ENCODE assay signal across 12 cellular contexts in the genomic region with DNA sequence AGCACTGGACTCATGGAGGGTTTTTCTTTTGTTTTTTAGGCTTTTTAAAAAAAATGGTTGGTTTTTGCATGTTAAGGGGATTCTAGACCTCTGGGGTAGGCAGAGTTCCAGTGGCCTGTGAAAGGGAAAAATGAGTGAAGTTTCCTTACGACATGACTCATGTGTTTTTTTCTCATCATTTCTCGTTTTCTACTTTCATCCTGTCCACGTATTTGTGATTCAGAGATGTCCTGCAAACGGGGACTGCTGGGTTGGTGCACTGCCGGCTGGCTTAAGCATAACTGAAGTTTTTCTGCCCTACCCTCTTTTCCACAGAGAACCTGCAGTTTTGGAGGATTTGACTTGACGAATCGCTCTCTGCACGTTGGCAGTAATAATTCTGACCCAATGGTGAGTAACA.
DNase-seq lines count a peak whose midpoint lies in the region; ATAC-seq and TF ChIP-seq lines count a peak whose summit lies in the region.
"Had no signal": no experiment of that assay in that cellular context is flagged by ENCODE, and none has a peak within 500 bp of the region (broad histone marks: within the 10 kb centered on the region; RNA-seq: fewer than 3 reads in every experiment).

No MANE protein-coding gene starts in this region.

- peaks cover 19% of the 10 kb centered on the region for H3K4me1 Mint-ChIP-seq in activated CD4-positive, alpha-beta T cell treated with anti-CD3 and anti-CD28 coated beads for 36 hours
- H3K4me1 Mint-ChIP-seq in T-helper 17 cell: peaks cover 12% of the 10 kb centered on the region
- H3K4me1 Mint-ChIP-seq in stimulated activated naive CD8-positive, alpha-beta T cell treated with anti-CD3 and anti-CD28 coated beads, Interleukin-15, Interleukin-2, amounts not matched to agents 100 ng/mL and 50 ng/mL, for 24 hours (ENCODE audit: low read depth): peaks cover 28% of the 10 kb centered on the region

- H3K27me3 Mint-ChIP-seq in activated CD4-positive, alpha-beta T cell treated with anti-CD3 and anti-CD28 coated beads for 36 hours: peaks cover 1% of the 10 kb centered on the region
- no peaks in the 10 kb centered on the region for H3K27me3 Mint-ChIP-seq in T-helper 17 cell
- peaks cover 13% of the 10 kb centered on the region for H3K27me3 Mint-ChIP-seq in stimulated activated naive CD8-positive, alpha-beta T cell treated with anti-CD3 and anti-CD28 coated beads, Interleukin-15, Interleukin-2, amounts not matched to agents 100 ng/mL and 50 ng/mL, for 24 hours

- H3K27ac ChIP-seq in RWPE1: no peak overlapping the region
- H3K27ac ChIP-seq: 22Rv1, parathyroid adenoma had no signal

- H3K9me3 Mint-ChIP-seq in activated CD4-positive, alpha-beta T cell treated with anti-CD3 and anti-CD28 coated beads for 36 hours (ENCODE audit: low read depth): no peaks in the 10 kb centered on the region
- no peaks in the 10 kb centered on the region for H3K9me3 Mint-ChIP-seq in stimulated activated naive CD8-positive, alpha-beta T cell treated with anti-CD3 and anti-CD28 coated beads, Interleukin-15, Interleukin-2, amounts not matched to agents 100 ng/mL and 50 ng/mL, for 24 hours

- peak; percentile 69 for ATAC-seq in activated CD4-positive, alpha-beta T cell treated with anti-CD3 and anti-CD28 coated beads for 36 hours
- ATAC-seq in T-helper 17 cell: no peak
- ATAC-seq: esophagus mucosa, GM12878 had no signal

- CTCF ChIA-PET in activated CD4-positive, alpha-beta T cell treated with anti-CD3 and anti-CD28 coated beads for 36 hours (lab: Charles Lee): interaction anchor here (0.8 kb wide), 1 partner anchor 9 kb away, joined by 3 read pairs; no protein-coding TSS in a partner anchor
- CTCF ChIA-PET in RWPE1 (lab: Yijun Ruan, JAX): interaction anchor here (0.7 kb wide), 1 partner anchor 463 kb away, joined by 3 read pairs; no protein-coding TSS in a partner anchor

- H3K27ac Mint-ChIP-seq in activated CD4-positive, alpha-beta T cell treated with anti-CD3 and anti-CD28 coated beads for 36 hours: peak overlapping the region; percentile 84
- no peak overlapping the region for H3K27ac Mint-ChIP-seq in T-helper 17 cell
- peak overlapping the region; percentile 29 for H3K27ac Mint-ChIP-seq in stimulated activated naive CD8-positive, alpha-beta T cell treated with anti-CD3 and anti-CD28 coated beads, Interleukin-15, Interleukin-2, amounts not matched to agents 100 ng/mL and 50 ng/mL, for 24 hours

- intact Hi-C loops in activated CD4-positive, alpha-beta T cell treated with anti-CD3 and anti-CD28 coated beads for 36 hours (cut with DNase I, micrococcal nuclease): no loop called here

- H3K4me3 Mint-ChIP-seq in activated CD4-positive, alpha-beta T cell treated with anti-CD3 and anti-CD28 coated beads for 36 hours: no peak overlapping the region
- peak overlapping the region; percentile 72 for H3K4me3 Mint-ChIP-seq in T-helper 17 cell
- H3K4me3 Mint-ChIP-seq in stimulated activated naive CD8-positive, alpha-beta T cell treated with anti-CD3 and anti-CD28 coated beads, Interleukin-15, Interleukin-2, amounts not matched to agents 100 ng/mL and 50 ng/mL, for 24 hours: no peak overlapping the region

- peak overlapping the region; percentile 47 for H3K4me3 ChIP-seq in fibroblast of pulmonary artery (replicated peaks; ENCODE audit: low read depth, low read length)
- H3K4me3 ChIP-seq: GM12878 had no signal

- POLR2A ChIA-PET in activated CD4-positive, alpha-beta T cell treated with anti-CD3 and anti-CD28 coated beads for 36 hours (lab: Charles Lee): no interaction called here
- POLR2A ChIA-PET in RWPE1 (lab: Yijun Ruan, JAX; ENCODE audit: low non-redundant PET): no interaction called here

- peak; percentile 25 for DNase-seq in activated CD4-positive, alpha-beta T cell treated with anti-CD3 and anti-CD28 coated beads for 36 hours
- DNase-seq in activated CD4-positive, alpha-beta T cell treated with anti-CD3 and anti-CD28 coated beads for 4 hours: no peak
- DNase-seq in T-helper 17 cell (no peak), fibroblast of pulmonary artery (ENCODE audit: low read depth) (peak; percentile 76), RWPE1 (ENCODE audit: low spot score) (no peak), NCI-H2081 (lab: John Stamatoyannopoulos, UW) (no peak), HuH-7 (ENCODE audit: low spot score) (no peak)

- H3K36me3 Mint-ChIP-seq in activated CD4-positive, alpha-beta T cell treated with anti-CD3 and anti-CD28 coated beads for 36 hours (ENCODE audit: low read depth): no peaks in the 10 kb centered on the region
- no peaks in the 10 kb centered on the region for H3K36me3 Mint-ChIP-seq in T-helper 17 cell (ENCODE audit: low read depth)
- H3K36me3 Mint-ChIP-seq in stimulated activated naive CD8-positive, alpha-beta T cell treated with anti-CD3 and anti-CD28 coated beads, Interleukin-15, Interleukin-2, amounts not matched to agents 100 ng/mL and 50 ng/mL, for 24 hours (ENCODE audit: low read depth): no peaks in the 10 kb centered on the region

- TF ChIP-seq CTCF in fibroblast of pulmonary artery (IDR thresholded peaks at IDR 0.05; ENCODE audit: low read length, missing control alignments) (no peak), RWPE1 (conservative IDR thresholded peaks at IDR 0.05; ENCODE audit: low read depth) (no peak)

- no peaks in the 10 kb centered on the region for H3K9me3 ChIP-seq in T-helper 17 cell (ENCODE audit: control insufficient read depth, low read length, poor library complexity, severe bottlenecking)

Comparison
In these comparisons a context has a peak if more than half of its experiments do, and no peak if none do; other contexts are left out.
1. DNase-seq: peak in activated CD4-positive, alpha-beta T cell treated with anti-CD3 and anti-CD28 coated beads for 36 hours (single experiment) and fibroblast of pulmonary artery (single experiment); none in activated CD4-positive, alpha-beta T cell treated with anti-CD3 and anti-CD28 coated beads for 4 hours (0 of 2), T-helper 17 cell (0 of 3), RWPE1 (single experiment), NCI-H2081 (0 of 2) and HuH-7 (single experiment).